Comparison of ENCODE assay signal across 22 cellular contexts in genomic region chr9:4799775-4800174, GRCh38.
"Had no signal": no experiment of that assay in that cellular context is flagged by ENCODE, and none has a peak within 500 bp of the region (broad histone marks: within the 10 kb centered on the region; RNA-seq: fewer than 3 reads in every experiment).

No MANE protein-coding gene starts in this region.

- H3K27ac Mint-ChIP-seq: activated B cell treated with CpG ODN at 0.5 μM for 24 hours; activated CD4-positive, alpha-beta T cell treated with anti-CD3 and anti-CD28 coated beads for 36 hours; activated T-helper 2 cell treated with anti-CD3 and anti-CD28 coated beads, Interferon-gamma antibody, Interleukin-2, Interleukin-4, amounts not matched to agents 10 μg/mL and 5 μg/mL and 100 μg/mL, durations not matched to agents 14 hours and 24 hours and 36 hours; naive thymus-derived CD4-positive, alpha-beta T cell; neural progenitor cell had no signal

- H3K9ac ChIP-seq: neural progenitor cell had no signal

- H3K9me3 ChIP-seq: breast epithelium, colonic mucosa, heart left ventricle, thoracic aorta had no signal

- DNase-seq: activated B cell treated with CpG ODN at 0.5 μM for 24 hours; activated CD4-positive, alpha-beta T cell treated with anti-CD3 and anti-CD28 coated beads for 36 hours; activated CD4-positive, alpha-beta T cell treated with anti-CD3 and anti-CD28 coated beads, Interleukin-2, amount 50 U/mL, for 4 hours; activated CD8-positive, alpha-beta memory T cell treated with anti-CD3 and anti-CD28 coated beads for 24 hours; activated CD8-positive, alpha-beta memory T cell treated with anti-CD3 and anti-CD28 coated beads, Interleukin-2, amount 50 U/mL, for 48 hours; activated naive CD4-positive, alpha-beta T cell; activated naive CD8-positive, alpha-beta T cell treated with anti-CD3 and anti-CD28 coated beads for 36 hours; activated T-cell treated with anti-CD3 and anti-CD28 coated beads, Interleukin-2, amount 50 U/mL, for 4 hours; colonic mucosa; heart left ventricle; islet precursor cell; left colon; naive thymus-derived CD4-positive, alpha-beta T cell; retina; spleen; stimulated activated CD4-positive, alpha-beta T cell treated with anti-CD3 and anti-CD28 coated beads, Interleukin-4, amount 100 ng/mL, for 1 hour; stimulated activated naive CD4-positive, alpha-beta T cell had no signal

- ATAC-seq: activated CD4-positive, alpha-beta T cell treated with anti-CD3 and anti-CD28 coated beads for 36 hours; activated T-cell treated with anti-CD3 and anti-CD28 coated beads, Interleukin-2, amount 50 U/mL, for 4 hours; left colon; naive thymus-derived CD4-positive, alpha-beta T cell had no signal

- H3K27me3 Mint-ChIP-seq: activated B cell treated with CpG ODN at 0.5 μM for 24 hours; activated CD4-positive, alpha-beta T cell treated with anti-CD3 and anti-CD28 coated beads for 36 hours; activated naive CD8-positive, alpha-beta T cell treated with anti-CD3 and anti-CD28 coated beads for 36 hours; central memory CD8-positive, alpha-beta T cell; naive thymus-derived CD4-positive, alpha-beta T cell had no signal

- H3K4me1 ChIP-seq: breast epithelium, colonic mucosa had no signal

- H3K4me3 Mint-ChIP-seq: activated B cell treated with CpG ODN at 0.5 μM for 24 hours; activated CD4-positive, alpha-beta T cell treated with anti-CD3 and anti-CD28 coated beads for 36 hours; activated naive CD8-positive, alpha-beta T cell treated with anti-CD3 and anti-CD28 coated beads for 36 hours; activated T-cell treated with anti-CD3 and anti-CD28 coated beads, Interleukin-2, amount 50 U/mL, for 4 hours; central memory CD8-positive, alpha-beta T cell; neural progenitor cell had no signal

- H3K4me2 ChIP-seq: neural progenitor cell had no signal

- H3K27ac ChIP-seq: breast epithelium, colonic mucosa, neural progenitor cell had no signal

- H3K9me3 Mint-ChIP-seq: activated B cell treated with CpG ODN at 0.5 μM for 24 hours; activated T-cell treated with anti-CD3 and anti-CD28 coated beads, Interleukin-2, amount 50 U/mL, for 4 hours; central memory CD8-positive, alpha-beta T cell had no signal

- H3K36me3 ChIP-seq: breast epithelium, colonic mucosa, heart left ventricle, neural progenitor cell, thoracic aorta had no signal

- H3K4me3 ChIP-seq: breast epithelium, colonic mucosa, heart left ventricle, neural progenitor cell, spleen, thoracic aorta had no signal

- H3K27me3 ChIP-seq: breast epithelium, colonic mucosa, heart left ventricle, neural progenitor cell, spleen had no signal
